ENCODE assay signal across 9 cellular contexts in genomic region chr10:31940839-31941653, GRCh38. TPM values are rescaled to one million over a fixed set of nuclear protein-coding genes. Genes with fewer than 3 reads are reported as not detected.
DNase-seq lines count a peak whose midpoint lies in the region; ATAC-seq and TF ChIP-seq lines count a peak whose summit lies in the region.
"Had no signal": no experiment of that assay in that cellular context is flagged by ENCODE, and none has a peak within 500 bp of the region (broad histone marks: within the 10 kb centered on the region; RNA-seq: fewer than 3 reads in every experiment).

No MANE protein-coding gene starts in this region.

- H3K4me3 ChIP-seq in AG04450 (ENCODE audit: low read depth, low read length) (no peak overlapping the region), astrocyte of the cerebellum (ENCODE audit: low read depth, low read length) (no peak overlapping the region), liver (ENCODE audit: low read depth in 1 of 3, low read length in 3 of 3) (no peak overlapping the region)
- no peak overlapping the region for H3K4me3 ChIP-seq in CD8-positive, alpha-beta T cell (ENCODE audit: low read depth, low read length)

- H3K4me1 Mint-ChIP-seq in CD8-positive, alpha-beta T cell (ENCODE audit: low read depth) = peaks cover 6% of the 10 kb centered on the region

- TF ChIP-seq CTCF in AG04450 (IDR thresholded peaks at IDR 0.05; ENCODE audit: low read depth, low read length) (no peak), astrocyte of the cerebellum (IDR thresholded peaks at IDR 0.05; ENCODE audit: low read depth, low read length, missing control alignments) (no peak), liver (IDR thresholded peaks at IDR 0.05; ENCODE audit: low read depth, low read length, missing input control) (no peak)
- TF ChIP-seq CTCF in CD8-positive, alpha-beta T cell (IDR thresholded peaks at IDR 0.05) = no peak

- WGBS in liver = 65% methylated on average over 7 of the region's 7 CpGs

- H3K4me3 Mint-ChIP-seq in CD8-positive, alpha-beta T cell = no peak overlapping the region

- no peak overlapping the region for H3K27ac ChIP-seq in AG04450 (ENCODE audit: low read depth, low read length)
- H3K27ac ChIP-seq in liver (ENCODE audit: low read depth in 1 of 2, low read length in 2 of 2) = peak overlapping the region; percentile 23 to 36
- no peak overlapping the region for H3K27ac ChIP-seq in CD8-positive, alpha-beta T cell (ENCODE audit: low read depth, low read length)

- H3K27me3 ChIP-seq in AG04450 (ENCODE audit: control insufficient read depth, insufficient read depth, low read length) (no peaks in the 10 kb centered on the region), liver (ENCODE audit: control insufficient read depth in 4 of 4, insufficient read depth in 4 of 4, low read length in 3 of 4) (no peaks in the 10 kb centered on the region)
- no peaks in the 10 kb centered on the region for H3K27me3 ChIP-seq in CD8-positive, alpha-beta T cell (ENCODE audit: insufficient read depth, low read length)

- no peaks in the 10 kb centered on the region for H3K27me3 Mint-ChIP-seq in CD8-positive, alpha-beta T cell (ENCODE audit: low read depth)

- peaks cover 13 to 34% (median 19%) of the 10 kb centered on the region in 4 donors for H3K4me1 ChIP-seq in liver (ENCODE audit: control insufficient read depth in 4 of 4, insufficient read depth in 4 of 4, low read length in 3 of 4)
- no peaks in the 10 kb centered on the region for H3K4me1 ChIP-seq in CD8-positive, alpha-beta T cell (ENCODE audit: insufficient read depth, low read length)

- H3K36me3 Mint-ChIP-seq in CD8-positive, alpha-beta T cell = no peaks in the 10 kb centered on the region

- no peak overlapping the region for H3K27ac Mint-ChIP-seq in CD8-positive, alpha-beta T cell

- POLR2A ChIA-PET in AG04450 (lab: Yijun Ruan, JAX) = no interaction called here
- POLR2A ChIA-PET in CD8-positive, alpha-beta T cell (lab: Charles Lee) = no interaction called here

- CTCF ChIA-PET in AG04450 (lab: Charles Lee) = no interaction called here
- CTCF ChIA-PET in CD8-positive, alpha-beta T cell (lab: Charles Lee) = interaction anchor here (1.1 to 1.2 kb wide), 2 partner anchors 9 to 64 kb away, joined by 3 read pairs; no protein-coding TSS in a partner anchor

- in situ Hi-C loops in astrocyte of the cerebellum (cut with HindIII; ENCODE audit: low sequenced_read_pairs) = no loop called here

- DNase-seq in AG04450 (ENCODE audit: low read depth, low spot score) = peak; percentile 58
- DNase-seq in HT1080 (ENCODE audit: low read depth) = peak; percentile 99
- DNase-seq in astrocyte of the cerebellum (ENCODE audit: low read depth) = peak; percentile 53
- no peak for DNase-seq in CD8-positive, alpha-beta T cell
- no peak for DNase-seq in NCI-H2081 treated with DMSO at 0.1 percent for 48 hours (lab: John Stamatoyannopoulos, UW)
- no peak for DNase-seq in activated naive CD4-positive, alpha-beta T cell treated with Interleukin-2 at 50 U/mL for 16 hours
- DNase-seq: effector CD4-positive, alpha-beta T cell had no signal

- intact Hi-C loops in CD8-positive, alpha-beta T cell (cut with DNase I, micrococcal nuclease) = loop anchor here in 1 of 2 experiments (5.0 kb wide), 1 partner anchor 1054 kb away; no protein-coding TSS in a partner anchor

- H3K9me3 Mint-ChIP-seq in CD8-positive, alpha-beta T cell = no peaks in the 10 kb centered on the region

- no peaks in the 10 kb centered on the region for H3K36me3 ChIP-seq in liver (ENCODE audit: control insufficient read depth in 4 of 4, insufficient read depth in 3 of 4, low read depth in 1 of 4, low read length in 3 of 4)
- no peaks in the 10 kb centered on the region for H3K36me3 ChIP-seq in CD8-positive, alpha-beta T cell (ENCODE audit: insufficient read depth, low read length)

- TF ChIP-seq RAD21 in liver (IDR thresholded peaks at IDR 0.05) = peak in 1 of 2 donors; percentile 10

- H3K9me3 ChIP-seq in AG04450 (ENCODE audit: control insufficient read depth, insufficient read depth, low read length) (no peaks in the 10 kb centered on the region), liver (ENCODE audit: control insufficient read depth in 4 of 4, low read length in 3 of 4) (no peaks in the 10 kb centered on the region)
- H3K9me3 ChIP-seq in CD8-positive, alpha-beta T cell (ENCODE audit: low read length) = no peaks in the 10 kb centered on the region

- H3K9ac ChIP-seq in liver (ENCODE audit: low read depth in 1 of 2, low read length in 2 of 2) = no peak overlapping the region

- ATAC-seq in CD8-positive, alpha-beta T cell = no peak
- no peak for ATAC-seq in GM21737 (IDR thresholded peaks at IDR 0.05; ENCODE audit: unreplicated experiment)

TF ChIP-seq in liver, 16 proteins besides CTCF, POLR2A, EP300 and RAD21:
- peak; percentile 84 for TF ChIP-seq YY1 (IDR thresholded peaks at IDR 0.05)
- no peak for TF ChIP-seq TAF1 (conservative IDR thresholded peaks at IDR 0.05)
- TF ChIP-seq, protein P1, sequence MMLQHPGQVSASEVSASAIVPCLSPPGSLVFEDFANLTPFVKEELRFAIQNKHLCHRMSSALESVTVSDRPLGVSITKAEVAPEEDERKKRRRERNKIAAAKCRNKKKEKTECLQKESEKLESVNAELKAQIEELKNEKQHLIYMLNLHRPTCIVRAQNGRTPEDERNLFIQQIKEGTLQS (IDR thresholded peaks at IDR 0.05) = peak; percentile 48
- TF ChIP-seq EGR1 (IDR thresholded peaks at IDR 0.05; ENCODE audit: low read depth in 2 of 2) = no peak
- peak; percentile 20 for TF ChIP-seq HNF4G (IDR thresholded peaks at IDR 0.05)
- peak in 1 of 2 donors; percentile 23 for TF ChIP-seq RXRA (IDR thresholded peaks at IDR 0.05)
- peak; percentile 46 to 64 for TF ChIP-seq JUND (IDR thresholded peaks at IDR 0.05)
- no peak for TF ChIP-seq FOXA2 (IDR thresholded peaks at IDR 0.05)
- TF ChIP-seq SP1 (IDR thresholded peaks at IDR 0.05) = peak; percentile 24
- TF ChIP-seq HNF4A (conservative IDR thresholded peaks at IDR 0.05) = peak; percentile 58 to 60

RNA-seq across cellular contexts. Expression of gene ARHGAP12, which starts 12.4 kb away (rescaled TPM):
- 19.2 and 26.3 TPM in 2 replicates for polyA plus RNA-seq in AG04450 (2011; rRNA removed)
- 22.5 and 41.6 TPM in 2 replicates for polyA minus RNA-seq in AG04450 (2011; rRNA and poly(A)+ RNA removed)
- 23.2 and 27.9 TPM in 2 replicates for total RNA-seq in HT1080 (2014; rRNA removed; shearing (Covaris generic))
- polyA plus RNA-seq in HT1080 (2015; cell fraction: cytosol; rRNA removed) = 18.1 and 21.2 TPM in 2 replicates
- 41.1 and 46.1 TPM in 2 replicates for polyA plus RNA-seq in HT1080 (2015; cell fraction: nucleus; rRNA removed)
- 10 to 100 TPM; 15.2 to 29.1 TPM for total RNA-seq in liver
- polyA plus RNA-seq in liver = 1 to 10 TPM; 7.0 to 9.3 TPM
- 10 to 100 TPM; 15.7 to 15.9 TPM for total RNA-seq in CD8-positive, alpha-beta T cell

Comparison
In these comparisons a context has a peak if more than half of its experiments do, and no peak if none do; other contexts are left out.
1. DNase-seq: peak in AG04450 (single experiment), HT1080 (single experiment) and astrocyte of the cerebellum (single experiment); none in CD8-positive, alpha-beta T cell (0 of 7), NCI-H2081 treated with DMSO at 0.1 percent for 48 hours (single experiment) and activated naive CD4-positive, alpha-beta T cell treated with Interleukin-2 at 50 U/mL for 16 hours (single experiment).
2. H3K27ac ChIP-seq: peak in liver (2 of 2); none in AG04450 (single experiment) and CD8-positive, alpha-beta T cell (single experiment).